16 cellular contexts compared by ENCODE assay signal in genomic region chr3:191333481-191333880, GRCh38. TPM values are rescaled to one million over a fixed set of nuclear protein-coding genes. Genes with fewer than 3 reads are reported as not detected.
DNase-seq lines count a peak whose midpoint lies in the region; ATAC-seq, FAIRE-seq and TF ChIP-seq lines count a peak whose summit lies in the region.
"Had no signal": no experiment of that assay in that cellular context is flagged by ENCODE, and none has a peak within 500 bp of the region (broad histone marks: within the 10 kb centered on the region; RNA-seq: fewer than 3 reads in every experiment).

No MANE protein-coding gene starts in this region.

- peak overlapping the region; percentile 93 for H3K4me3 Mint-ChIP-seq in activated B cell treated with CpG ODN at 0.5 μM for 24 hours

- H3K4me1 ChIP-seq in left ventricle myocardium inferior (peaks cover 96% of the 10 kb centered on the region), heart left ventricle (peaks cover 7 to 88% (median 61%) of the 10 kb centered on the region in 12 donors), kidney (ENCODE audit: control insufficient read depth in 1 of 2, insufficient read depth in 1 of 2, low read depth in 1 of 2, low read length in 2 of 2) (peaks cover 6 to 15% of the 10 kb centered on the region in 2 donors), thoracic aorta (ENCODE audit: control insufficient read depth in 1 of 2, low read depth in 2 of 2) (peaks cover 52 to 79% of the 10 kb centered on the region in 2 donors)

- TF ChIP-seq POLR2A in heart left ventricle (IDR thresholded peaks at IDR 0.05) = no peak

- WGBS in heart left ventricle, 4 donors = 80 to 90% (median 84%) methylated on average over 2 of the region's 2 CpGs

- TF ChIP-seq CTCF in left ventricle myocardium inferior (IDR thresholded peaks at IDR 0.05; ENCODE audit: borderline replicate concordance) = no peak
- TF ChIP-seq CTCF in heart left ventricle (IDR thresholded peaks at IDR 0.05) = no peak
- TF ChIP-seq CTCF in activated B cell treated with CpG ODN at 0.5 μM for 24 hours (IDR thresholded peaks at IDR 0.05) = no peak
- no peak for TF ChIP-seq CTCF in kidney (IDR thresholded peaks at IDR 0.05; ENCODE audit: borderline replicate concordance, extremely low read depth, insufficient read depth)
- no peak for TF ChIP-seq CTCF in thoracic aorta (IDR thresholded peaks at IDR 0.05)

- intact Hi-C loops in left ventricle myocardium inferior (cut with micrococcal nuclease) (loop anchor here (10.0 kb wide), 1 partner anchor 61 kb away; no protein-coding TSS in a partner anchor), heart left ventricle (cut with DNase I) (loop anchor here in 5 of 10 donors (5.0 to 10.0 kb wide), 4 partner anchors 39 to 89 kb away; no protein-coding TSS in a partner anchor), activated B cell treated with CpG ODN at 0.5 μM for 24 hours (cut with micrococcal nuclease) (loop anchor here (5.0 kb wide), 1 partner anchor 39 kb away; no protein-coding TSS in a partner anchor), kidney (cut with DNase I) (no loop called here)

- H3K9me3 ChIP-seq in left ventricle myocardium inferior (replicated peaks) (no peaks in the 10 kb centered on the region), heart left ventricle (no peaks in the 10 kb centered on the region), kidney (ENCODE audit: control insufficient read depth in 1 of 2, low read length in 2 of 2) (no peaks in the 10 kb centered on the region), thoracic aorta (no peaks in the 10 kb centered on the region)

- H3K36me3 ChIP-seq in left ventricle myocardium inferior (no peaks in the 10 kb centered on the region), heart left ventricle (no peaks in the 10 kb centered on the region), kidney (ENCODE audit: control insufficient read depth in 1 of 2, insufficient read depth in 2 of 2, low read length in 2 of 2) (no peaks in the 10 kb centered on the region), thoracic aorta (no peaks in the 10 kb centered on the region)

- H3K27ac Mint-ChIP-seq in activated B cell treated with CpG ODN at 0.5 μM for 24 hours = peak overlapping the region; percentile 76

- H3K9me3 Mint-ChIP-seq in activated B cell treated with CpG ODN at 0.5 μM for 24 hours = no peaks in the 10 kb centered on the region

- no peak overlapping the region for H3K9ac ChIP-seq in kidney (ENCODE audit: low read length in 2 of 2)

- peak overlapping the region; percentile 94 for H3K4me3 ChIP-seq in left ventricle myocardium inferior
- no peak overlapping the region for H3K4me3 ChIP-seq in heart left ventricle
- H3K4me3 ChIP-seq in kidney (ENCODE audit: low read length in 2 of 2) = no peak overlapping the region
- H3K4me3 ChIP-seq in thoracic aorta = peak overlapping the region; percentile 9

- ATAC-seq in heart left ventricle (no peak), activated B cell treated with CpG ODN at 0.5 μM for 24 hours (ENCODE audit: low read depth) (no peak), thoracic aorta (ENCODE audit: insufficient number of reproducible peaks, low FRiP score, low read depth) (no peak), GM21825 (IDR thresholded peaks at IDR 0.05; ENCODE audit: unreplicated experiment) (no peak)

- peaks cover 23% of the 10 kb centered on the region for H3K36me3 Mint-ChIP-seq in activated B cell treated with CpG ODN at 0.5 μM for 24 hours (ENCODE audit: low read depth)
- H3K36me3 Mint-ChIP-seq: CD4-positive, CD25-positive, alpha-beta regulatory T cell had no signal

- H3K27me3 Mint-ChIP-seq in activated B cell treated with CpG ODN at 0.5 μM for 24 hours = no peaks in the 10 kb centered on the region

- H3K27me3 ChIP-seq in left ventricle myocardium inferior (ENCODE audit: low read depth) (no peaks in the 10 kb centered on the region), heart left ventricle (no peaks in the 10 kb centered on the region), thoracic aorta (replicated peaks; ENCODE audit: insufficient read depth) (no peaks in the 10 kb centered on the region)

- POLR2A ChIA-PET in activated B cell treated with CpG ODN at 0.5 μM for 24 hours (lab: Charles Lee) = interaction anchor here (0.6 to 0.9 kb wide), 2 partner anchors 33 to 39 kb away, joined by 3 read pairs; no protein-coding TSS in a partner anchor

- CTCF ChIA-PET in activated B cell treated with CpG ODN at 0.5 μM for 24 hours (lab: Charles Lee) = no interaction called here

- DNase-seq in left ventricle myocardium inferior (no peak), heart left ventricle (no peak), activated B cell treated with CpG ODN at 0.5 μM for 24 hours (no peak), kidney (no peak), thoracic aorta (ENCODE audit: low spot score) (no peak), dedifferentiated amniotic fluid mesenchymal stem cell (ENCODE audit: extremely low spot score) (no peak), cerebellar cortex (ENCODE audit: low spot score) (no peak)
- DNase-seq: 8988T; CD4-positive, CD25-positive, alpha-beta regulatory T cell; DMS79 treated with DMSO at 0.1 percent for 48 hours; NCI-H1417 treated with DMSO at 0.1 percent for 48 hours; NCI-H2029; NCI-H510A; SHP77 treated with DMSO at 0.1 percent for 48 hours had no signal

- FAIRE-seq in kidney (lab: Jason Lieb, UNC) = peak; percentile 39
- FAIRE-seq: H1 had no signal

- H3K27ac ChIP-seq in left ventricle myocardium inferior (replicated peaks) (no peak overlapping the region), heart left ventricle (no peak overlapping the region), kidney (ENCODE audit: low read depth in 2 of 2, low read length in 2 of 2) (no peak overlapping the region), thoracic aorta (peak overlapping the region in 1 of 2 donors; percentile 99)

- H3K4me1 Mint-ChIP-seq in activated B cell treated with CpG ODN at 0.5 μM for 24 hours = peaks cover 86% of the 10 kb centered on the region

RNA-seq across cellular contexts. Expression of gene UTS2B, which starts 3.2 kb away (rescaled TPM):
- 0.47 TPM for total RNA-seq in left ventricle myocardium inferior
- total RNA-seq in heart left ventricle = 1 to 10 TPM in 1 of 9 donors, under 1 TPM in 1, not detected in 7; 0.43 to 1.1 TPM
- polyA plus RNA-seq in heart left ventricle = under 1 TPM in 1 of 2 donors, not detected in 1; 0.17 TPM
- total RNA-seq in activated B cell treated with CpG ODN at 0.5 μM for 24 hours = 1.9 and 2.1 TPM in 2 replicates
- 0.41 TPM for total RNA-seq in kidney
- not detected for polyA plus RNA-seq in kidney (ENCODE audit: insufficient read depth, low read depth, low replicate concordance)
- total RNA-seq in thoracic aorta = under 1 TPM in 1 of 2 donors, not detected in 1; 0.81 TPM
- total RNA-seq: CD4-positive, CD25-positive, alpha-beta regulatory T cell; H1 had no signal
- polyA plus RNA-seq: CD4-positive, CD25-positive, alpha-beta regulatory T cell; H1 had no signal

RNA-seq across cellular contexts. Expression of gene CCDC50, which starts 4.3 kb away (rescaled TPM):
- total RNA-seq in left ventricle myocardium inferior (52.1 TPM), heart left ventricle (10 to 100 TPM; 42.9 to 75.7 (median 57.1) TPM), activated B cell treated with CpG ODN at 0.5 μM for 24 hours (144 and 153 TPM in 2 replicates), kidney (105 TPM), thoracic aorta (100 to 1,000 TPM in 1 of 2 donors, 10 to 100 TPM in 1; 99.5 to 169 TPM)
- polyA plus RNA-seq in heart left ventricle (10 to 100 TPM; 16.1 to 49.5 TPM), kidney (ENCODE audit: insufficient read depth, low read depth, low replicate concordance) (34.7 TPM)

Comparison
In these comparisons a context has a peak if more than half of its experiments do, and no peak if none do; other contexts are left out.
1. H3K4me3 ChIP-seq: peak in left ventricle myocardium inferior (single experiment) and thoracic aorta (single experiment); none in heart left ventricle (0 of 12) and kidney (0 of 2).